Comparison of ENCODE assay signal across 21 cellular contexts in genomic region chr12:124741211-124741610, GRCh38.
DNase-seq lines count a peak whose midpoint lies in the region; ATAC-seq and TF ChIP-seq lines count a peak whose summit lies in the region.
"Had no signal": no experiment of that assay in that cellular context is flagged by ENCODE, and none has a peak within 500 bp of the region (broad histone marks: within the 10 kb centered on the region; RNA-seq: fewer than 3 reads in every experiment).

No MANE protein-coding gene starts in this region.

- no peaks in the 10 kb centered on the region; a peak in 1 of 22 replicates for H3K27me3 ChIP-seq in BLaER1 treated with 17β-estradiol and CSF1 and Interleukin-3, amounts not matched to agents 10 nM and 100 nM
- H3K27me3 ChIP-seq in RWPE2 (ENCODE audit: insufficient read depth, poor library complexity, severe bottlenecking) (no peaks in the 10 kb centered on the region), gastroesophageal sphincter (no peaks in the 10 kb centered on the region), sigmoid colon (no peaks in the 10 kb centered on the region), left lung (peaks cover 0 to 7% of the 10 kb centered on the region in 2 donors)
- H3K27me3 ChIP-seq: brain microvascular endothelial cell had no signal

- peaks cover 0 to 11% (median 5%) of the 10 kb centered on the region in 11 experiments; a peak in 7 of 22 replicates for H3K9me3 ChIP-seq in BLaER1 treated with 17β-estradiol and CSF1 and Interleukin-3, amounts not matched to agents 10 nM and 100 nM (replicated peaks in 1 of 11)
- H3K9me3 ChIP-seq in RWPE2 (ENCODE audit: severe bottlenecking) (no peaks in the 10 kb centered on the region), gastroesophageal sphincter (no peaks in the 10 kb centered on the region), sigmoid colon (no peaks in the 10 kb centered on the region), left lung (peaks cover 0 to 6% of the 10 kb centered on the region in 2 donors)

- H3K36me3 Mint-ChIP-seq in nephron progenitor cell (ENCODE audit: low read depth), result no peaks in the 10 kb centered on the region
- H3K36me3 Mint-ChIP-seq: CD8-positive, alpha-beta memory T cell; naive B cell had no signal

- peak overlapping the region in 9 of 11 experiments; percentile 11 to 57 (median 31); a peak in 11 of 22 replicates for H3K27ac ChIP-seq in BLaER1 treated with 17β-estradiol and CSF1 and Interleukin-3, amounts not matched to agents 10 nM and 100 nM
- peak overlapping the region; percentile 32 for H3K27ac ChIP-seq in RWPE2 (ENCODE audit: poor library complexity, severe bottlenecking)
- H3K27ac ChIP-seq in gastroesophageal sphincter, result peak overlapping the region; percentile 57 to 94 (median 92)
- H3K27ac ChIP-seq in sigmoid colon, result peak overlapping the region; percentile 87 to 95 (median 92)
- peak overlapping the region in 1 of 2 donors; percentile 25 for H3K27ac ChIP-seq in left lung
- H3K27ac ChIP-seq: brain microvascular endothelial cell, GM23248, SK-N-MC had no signal

- peak overlapping the region in 9 of 11 experiments; percentile 6 to 56 (median 42); a peak in 11 of 22 replicates for H3K9ac ChIP-seq in BLaER1 treated with 17β-estradiol and CSF1 and Interleukin-3, amounts not matched to agents 10 nM and 100 nM

- TF ChIP-seq POLR2A in gastroesophageal sphincter (IDR thresholded peaks at IDR 0.05), result no peak
- TF ChIP-seq POLR2A in sigmoid colon (IDR thresholded peaks at IDR 0.05), result no peak

- H4K20me1 ChIP-seq in BLaER1 treated with 17β-estradiol and CSF1 and Interleukin-3, amounts not matched to agents 10 nM and 100 nM, result no peaks in the 10 kb centered on the region

- peaks cover 57 to 99% (median 82%) of the 10 kb centered on the region in 10 experiments for H3K4me1 ChIP-seq in BLaER1 treated with 17β-estradiol and CSF1 and Interleukin-3, amounts not matched to agents 10 nM and 100 nM
- H3K4me1 ChIP-seq in RWPE2 (ENCODE audit: insufficient read depth, poor library complexity, severe bottlenecking) (peaks cover 16% of the 10 kb centered on the region), gastroesophageal sphincter (peaks cover 0 to 61% (median 17%) of the 10 kb centered on the region in 3 donors), sigmoid colon (peaks cover 0 to 59% (median 56%) of the 10 kb centered on the region in 4 donors), left lung (peaks cover 1 to 44% of the 10 kb centered on the region in 2 donors)

- H3K4me3 ChIP-seq in BLaER1 treated with 17β-estradiol and CSF1 and Interleukin-3, amounts not matched to agents 10 nM and 100 nM, result 0 out of 20 replicates have a peak overlapping the region, but pooled peaks of 1 of the 10 experiments have one; percentile 1
- H3K4me3 ChIP-seq in RWPE2 (ENCODE audit: severe bottlenecking), result no peak overlapping the region
- no peak overlapping the region for H3K4me3 ChIP-seq in gastroesophageal sphincter
- no peak overlapping the region for H3K4me3 ChIP-seq in sigmoid colon
- H3K4me3 ChIP-seq in left lung, result no peak overlapping the region
- H3K4me3 ChIP-seq: GM23248, SK-N-MC had no signal

- no peak overlapping the region for H3K27ac Mint-ChIP-seq in nephron progenitor cell
- H3K27ac Mint-ChIP-seq: activated CD4-positive, alpha-beta T cell treated with anti-CD3 and anti-CD28 coated beads, Interleukin-2, amount 10 ng/mL, durations not matched to agents 24 days and 14 days; activated naive CD4-positive, alpha-beta T cell treated with anti-CD3 and anti-CD28 coated beads for 36 hours; CD8-positive, alpha-beta memory T cell; naive B cell had no signal

- H3K4me3 Mint-ChIP-seq in nephron progenitor cell, result no peak overlapping the region
- H3K4me3 Mint-ChIP-seq: activated CD4-positive, alpha-beta T cell treated with anti-CD3 and anti-CD28 coated beads, Interleukin-2, amount 10 ng/mL, durations not matched to agents 24 days and 14 days; activated naive CD4-positive, alpha-beta T cell treated with anti-CD3 and anti-CD28 coated beads for 36 hours; naive B cell had no signal

- peaks cover 15% of the 10 kb centered on the region for H3K27me3 Mint-ChIP-seq in nephron progenitor cell (ENCODE audit: low read depth, poor library complexity)

- 66 to 93% methylated on average over 4 to 6 of the region's 7 CpGs for WGBS in gastroesophageal sphincter (ENCODE audit: low coverage in 1 of 2), 2 donors
- 73 to 95% methylated on average over 7 of the region's 7 CpGs for WGBS in sigmoid colon, 2 donors

- TF ChIP-seq EP300 in gastroesophageal sphincter (IDR thresholded peaks at IDR 0.05) (no peak), sigmoid colon (IDR thresholded peaks at IDR 0.05) (no peak)

- peaks cover 69% of the 10 kb centered on the region for H3K4me1 Mint-ChIP-seq in nephron progenitor cell

- peaks cover 6% of the 10 kb centered on the region for H3K9me3 Mint-ChIP-seq in nephron progenitor cell
- H3K9me3 Mint-ChIP-seq: activated CD4-positive, alpha-beta T cell treated with anti-CD3 and anti-CD28 coated beads, Interleukin-2, amount 10 ng/mL, durations not matched to agents 24 days and 14 days; CD8-positive, alpha-beta memory T cell had no signal

- no peak for DNase-seq in RWPE2 (ENCODE audit: low spot score)
- no peak for DNase-seq in sigmoid colon
- DNase-seq in amygdala (lab: John Stamatoyannopoulos, UW), result no peak
- no peak for DNase-seq in left lung
- no peak for DNase-seq in T-helper 1 cell
- DNase-seq in nephron progenitor cell, result no peak
- DNase-seq: brain microvascular endothelial cell; CD8-positive, alpha-beta memory T cell; effector CD8-positive, alpha-beta T cell; KG1; naive B cell; NCI-H1048; NCI-H2081 treated with DMSO at 0.1 percent for 48 hours; NCI-H526; stimulated activated naive CD4-positive, alpha-beta T cell treated with Interleukin-2 at 50 U/mL for 16 hours had no signal

- no peak for ATAC-seq in RWPE2 (ENCODE audit: low read depth)
- no peak for ATAC-seq in gastroesophageal sphincter
- no peak for ATAC-seq in left lung

- H3K36me3 ChIP-seq in BLaER1 treated with 17β-estradiol and CSF1 and Interleukin-3, amounts not matched to agents 10 nM and 100 nM, result no peaks in the 10 kb centered on the region
- no peaks in the 10 kb centered on the region for H3K36me3 ChIP-seq in RWPE2 (ENCODE audit: low read depth)
- no peaks in the 10 kb centered on the region for H3K36me3 ChIP-seq in gastroesophageal sphincter
- H3K36me3 ChIP-seq in sigmoid colon, result no peaks in the 10 kb centered on the region
- H3K36me3 ChIP-seq in left lung, result no peaks in the 10 kb centered on the region
- H3K36me3 ChIP-seq: brain microvascular endothelial cell had no signal

- peak overlapping the region; percentile 67 to 92 (median 78) for H3K4me2 ChIP-seq in BLaER1 treated with 17β-estradiol and CSF1 and Interleukin-3, amounts not matched to agents 10 nM and 100 nM

- intact Hi-C loops in sigmoid colon (cut with DNase I) (no loop called here), left lung (cut with DNase I) (no loop called here)

- TF ChIP-seq CTCF in RWPE2 (IDR thresholded peaks at IDR 0.05; ENCODE audit: poor library complexity, severe bottlenecking) (peak; percentile 15), gastroesophageal sphincter (IDR thresholded peaks at IDR 0.05) (no peak), sigmoid colon (IDR thresholded peaks at IDR 0.05) (no peak), left lung (IDR thresholded peaks at IDR 0.05) (no peak), nephron progenitor cell (IDR thresholded peaks at IDR 0.05) (no peak)
